Comparison of ENCODE assay signal across 9 cellular contexts in genomic region chr20:13453367-13453766, GRCh38.
"Had no signal": no experiment of that assay in that cellular context is flagged by ENCODE, and none has a peak within 500 bp of the region (broad histone marks: within the 10 kb centered on the region; RNA-seq: fewer than 3 reads in every experiment).

No MANE protein-coding gene starts in this region.

- H3K4me2 ChIP-seq: KMS-11 had no signal

- DNase-seq: GM23248, GOT3, H7, HFFc6, KBM-7 had no signal

- H3K4me3 ChIP-seq: GM23248, HAP-1 had no signal

- H3K27ac ChIP-seq: GM23248, KMS-11 had no signal

- H3K9me3 ChIP-seq: HAP-1 had no signal

- H3K36me3 ChIP-seq: HAP-1 had no signal

- FAIRE-seq: HTR-8/SVneo had no signal

- H3K9ac ChIP-seq: GM23248, KMS-11 had no signal

- ATAC-seq: HCT116 had no signal

- H3K4me1 ChIP-seq: HAP-1 had no signal

- H2AFZ ChIP-seq: GM23248 had no signal
